22 cellular contexts compared by ENCODE assay signal in genomic region chr18:50277935-50278334, GRCh38. TPM values are rescaled to one million over a fixed set of nuclear protein-coding genes. Genes with fewer than 3 reads are reported as not detected.
A peak's percentile ranks its signal among the peaks of the same experiment; 100 is the strongest.
DNase-seq lines count a peak whose midpoint lies in the region; ATAC-seq and TF ChIP-seq lines count a peak whose summit lies in the region.
"Had no signal": no experiment of that assay in that cellular context is flagged by ENCODE, and none has a peak within 500 bp of the region (broad histone marks: within the 10 kb centered on the region; RNA-seq: fewer than 3 reads in every experiment).

No MANE protein-coding gene starts in this region.

- H3K4me3 ChIP-seq in osteoblast (ENCODE audit: insufficient read depth, low read length) = no peak overlapping the region
- H3K4me3 ChIP-seq: coronary artery, HAP-1, lower lobe of right lung, MG63 had no signal

- no peak overlapping the region for H2AFZ ChIP-seq in osteoblast (ENCODE audit: low read length)
- H2AFZ ChIP-seq: parathyroid adenoma had no signal

- POLR2A ChIA-PET in activated CD8-positive, alpha-beta T cell treated with anti-CD3 and anti-CD28 coated beads, Interleukin-2, amount 10 ng/mL, durations not matched to agents 7 days and 5 days (lab: Charles Lee) = interaction anchor here (0.7 kb wide), 1 partner anchor 19 kb away, joined by 3 read pairs; no protein-coding TSS in a partner anchor

- H3K27ac Mint-ChIP-seq in activated CD8-positive, alpha-beta T cell treated with anti-CD3 and anti-CD28 coated beads, Interleukin-2, amount 10 ng/mL, durations not matched to agents 7 days and 5 days = no peak overlapping the region
- H3K27ac Mint-ChIP-seq in activated T-helper 17 cell treated with anti-CD3 and anti-CD28 coated beads, Interleukin-2, amount 50 U/mL, for 72 hours = no peak overlapping the region
- H3K27ac Mint-ChIP-seq: activated naive CD4-positive, alpha-beta T cell treated with anti-CD3 and anti-CD28 coated beads for 36 hours; naive B cell had no signal

- peaks cover 78% of the 10 kb centered on the region for H3K36me3 Mint-ChIP-seq in activated CD8-positive, alpha-beta T cell treated with anti-CD3 and anti-CD28 coated beads, Interleukin-2, amount 10 ng/mL, durations not matched to agents 7 days and 5 days (ENCODE audit: low read depth)
- H3K36me3 Mint-ChIP-seq in activated T-helper 17 cell treated with anti-CD3 and anti-CD28 coated beads, Interleukin-2, amount 50 U/mL, for 72 hours (ENCODE audit: low read depth) = peaks cover 94% of the 10 kb centered on the region

- peaks cover 22% of the 10 kb centered on the region for H4K20me1 ChIP-seq in osteoblast (ENCODE audit: insufficient read depth, low read length)

- H3K79me2 ChIP-seq in osteoblast (ENCODE audit: insufficient read depth, low read length) = peaks cover 48% of the 10 kb centered on the region

- H3K4me1 Mint-ChIP-seq in activated CD8-positive, alpha-beta T cell treated with anti-CD3 and anti-CD28 coated beads, Interleukin-2, amount 10 ng/mL, durations not matched to agents 7 days and 5 days (ENCODE audit: low read depth) = peaks cover 32% of the 10 kb centered on the region
- H3K4me1 Mint-ChIP-seq in activated T-helper 17 cell treated with anti-CD3 and anti-CD28 coated beads, Interleukin-2, amount 50 U/mL, for 72 hours = peaks cover 15% of the 10 kb centered on the region

- CTCF ChIA-PET in activated CD8-positive, alpha-beta T cell treated with anti-CD3 and anti-CD28 coated beads, Interleukin-2, amount 10 ng/mL, durations not matched to agents 7 days and 5 days (lab: Charles Lee) = interaction anchor here (1.9 kb wide), 1 partner anchor 10 kb away, joined by 14 read pairs; no protein-coding TSS in a partner anchor

- H3K27me3 Mint-ChIP-seq in activated CD8-positive, alpha-beta T cell treated with anti-CD3 and anti-CD28 coated beads, Interleukin-2, amount 10 ng/mL, durations not matched to agents 7 days and 5 days (ENCODE audit: low read depth) = no peaks in the 10 kb centered on the region
- H3K27me3 Mint-ChIP-seq in activated T-helper 17 cell treated with anti-CD3 and anti-CD28 coated beads, Interleukin-2, amount 50 U/mL, for 72 hours = no peaks in the 10 kb centered on the region
- H3K27me3 Mint-ChIP-seq: naive B cell had no signal

- peak overlapping the region; percentile 53 for H3K4me2 ChIP-seq in osteoblast (ENCODE audit: insufficient read depth, low read length)

- H3K9me3 ChIP-seq in osteoblast (ENCODE audit: low read depth, low read length) = no peaks in the 10 kb centered on the region
- H3K9me3 ChIP-seq: Caco-2, HAP-1, lower lobe of right lung, MG63 had no signal

- no peak for TF ChIP-seq CTCF in osteoblast (IDR thresholded peaks at IDR 0.05; ENCODE audit: extremely low read depth, low read depth, low read length)

- peaks cover 31% of the 10 kb centered on the region for H3K4me1 ChIP-seq in osteoblast (ENCODE audit: insufficient read depth, low read length)
- H3K4me1 ChIP-seq: Caco-2 had no signal

- H3K36me3 ChIP-seq in osteoblast (ENCODE audit: insufficient read depth, low read length) = peaks cover 50% of the 10 kb centered on the region

- H3K27ac ChIP-seq in osteoblast (ENCODE audit: low read depth, low read length) = peak overlapping the region; percentile 71
- H3K27ac ChIP-seq: coronary artery, lower lobe of right lung, parathyroid adenoma had no signal

- H3K27me3 ChIP-seq in osteoblast (ENCODE audit: insufficient read depth, low read length) = no peaks in the 10 kb centered on the region
- H3K27me3 ChIP-seq: MG63 had no signal

- ATAC-seq in esophagus mucosa = peak; percentile 54
- no peak for ATAC-seq in activated CD8-positive, alpha-beta T cell treated with anti-CD3 and anti-CD28 coated beads, Interleukin-2, amount 10 ng/mL, durations not matched to agents 7 days and 5 days
- ATAC-seq in activated T-helper 17 cell treated with anti-CD3 and anti-CD28 coated beads, Interleukin-2, amount 50 U/mL, for 72 hours (replicated peaks) = no peak
- ATAC-seq: lower lobe of right lung, Panc1 had no signal

- DNase-seq in HCEC 1CT (peak; percentile 78), RKO (ENCODE audit: low spot score) (peak; percentile 52), osteoblast (ENCODE audit: insufficient read length, low spot score, missing footprints) (peak; percentile 95), AG20443 (ENCODE audit: low spot score) (no peak), ecto neural progenitor cell (ENCODE audit: low spot score) (no peak)
- DNase-seq in activated CD8-positive, alpha-beta T cell treated with anti-CD3 and anti-CD28 coated beads, Interleukin-2, amount 10 ng/mL, durations not matched to agents 7 days and 5 days = no peak
- DNase-seq: activated naive CD4-positive, alpha-beta T cell treated with anti-CD3 and anti-CD28 coated beads for 36 hours; AML-193; aorta; Caco-2; head of caudate nucleus; lower lobe of right lung; MG63; naive B cell; stimulated activated CD4-positive, alpha-beta T cell treated with anti-CD3 and anti-CD28 coated beads, Interleukin-4, amount 100 ng/mL, for 4 hours had no signal

- H3K9me3 Mint-ChIP-seq in activated CD8-positive, alpha-beta T cell treated with anti-CD3 and anti-CD28 coated beads, Interleukin-2, amount 10 ng/mL, durations not matched to agents 7 days and 5 days (ENCODE audit: insufficient read depth) = no peaks in the 10 kb centered on the region
- no peaks in the 10 kb centered on the region for H3K9me3 Mint-ChIP-seq in activated T-helper 17 cell treated with anti-CD3 and anti-CD28 coated beads, Interleukin-2, amount 50 U/mL, for 72 hours
- H3K9me3 Mint-ChIP-seq: activated naive CD4-positive, alpha-beta T cell treated with anti-CD3 and anti-CD28 coated beads for 36 hours; naive B cell had no signal

- no peak overlapping the region for H3K4me3 Mint-ChIP-seq in activated CD8-positive, alpha-beta T cell treated with anti-CD3 and anti-CD28 coated beads, Interleukin-2, amount 10 ng/mL, durations not matched to agents 7 days and 5 days
- no peak overlapping the region for H3K4me3 Mint-ChIP-seq in activated T-helper 17 cell treated with anti-CD3 and anti-CD28 coated beads, Interleukin-2, amount 50 U/mL, for 72 hours
- H3K4me3 Mint-ChIP-seq: activated naive CD4-positive, alpha-beta T cell treated with anti-CD3 and anti-CD28 coated beads for 36 hours had no signal

RNA-seq across cellular contexts. Expression of gene MBD1, which starts 3.4 kb away (rescaled TPM):
- total RNA-seq in esophagus mucosa = 44.2 TPM
- total RNA-seq in osteoblast = 64.8 and 71.3 TPM in 2 replicates
- 100 to 1,000 TPM in 1 of 2 experiments, 10 to 100 TPM in 1; 97.3 to 101 TPM for total RNA-seq in activated CD8-positive, alpha-beta T cell treated with anti-CD3 and anti-CD28 coated beads, Interleukin-2, amount 10 ng/mL, durations not matched to agents 7 days and 5 days
- total RNA-seq in activated T-helper 17 cell treated with anti-CD3 and anti-CD28 coated beads, Interleukin-2, amount 50 U/mL, for 72 hours = 10 to 100 TPM; 89.9 to 98.7 TPM

RNA-seq across cellular contexts. Expression of gene CXXC1, which starts 9.6 kb away (rescaled TPM):
- total RNA-seq in esophagus mucosa = 31.4 TPM
- 30.4 and 33.3 TPM in 2 replicates for total RNA-seq in osteoblast
- 100 to 1,000 TPM; 136 to 158 TPM for total RNA-seq in activated CD8-positive, alpha-beta T cell treated with anti-CD3 and anti-CD28 coated beads, Interleukin-2, amount 10 ng/mL, durations not matched to agents 7 days and 5 days
- total RNA-seq in activated T-helper 17 cell treated with anti-CD3 and anti-CD28 coated beads, Interleukin-2, amount 50 U/mL, for 72 hours = 100 to 1,000 TPM; 125 to 129 TPM

RNA-seq across cellular contexts. Expression of gene CFAP53, which starts 11.6 kb away (rescaled TPM):
- total RNA-seq in esophagus mucosa (0.36 TPM), osteoblast (0.36 and 0.59 TPM in 2 replicates)
- total RNA-seq in activated CD8-positive, alpha-beta T cell treated with anti-CD3 and anti-CD28 coated beads, Interleukin-2, amount 10 ng/mL, durations not matched to agents 7 days and 5 days = under 1 TPM; 0.21 to 0.29 TPM
- 1 to 10 TPM in 1 of 2 donors, under 1 TPM in 1; 0.61 to 3.0 TPM for total RNA-seq in activated T-helper 17 cell treated with anti-CD3 and anti-CD28 coated beads, Interleukin-2, amount 50 U/mL, for 72 hours
- total RNA-seq: Caco-2, skeletal muscle tissue had no signal

Comparison
In these comparisons a context has a peak if more than half of its experiments do, and no peak if none do; other contexts are left out.
1. DNase-seq: peak in HCEC 1CT (single experiment), RKO (single experiment) and osteoblast (single experiment); none in activated CD8-positive, alpha-beta T cell treated with anti-CD3 and anti-CD28 coated beads, Interleukin-2, amount 10 ng/mL, durations not matched to agents 7 days and 5 days (single experiment), AG20443 (single experiment) and ecto neural progenitor cell (single experiment).